In genomic region chr10:30750971-30751677, GRCh38 we compare ENCODE assay signal across 10 cellular contexts.
A peak's percentile ranks its signal among the peaks of the same experiment; 100 is the strongest.
DNase-seq lines count a peak whose midpoint lies in the region; ATAC-seq and TF ChIP-seq lines count a peak whose summit lies in the region.
"Had no signal": no experiment of that assay in that cellular context is flagged by ENCODE, and none has a peak within 500 bp of the region (broad histone marks: within the 10 kb centered on the region; RNA-seq: fewer than 3 reads in every experiment).

No MANE protein-coding gene starts in this region.

- TF ChIP-seq POLR2A in stomach (IDR thresholded peaks at IDR 0.05), result no peak

- no peaks in the 10 kb centered on the region for H3K27me3 ChIP-seq in MM.1S (replicated peaks; ENCODE audit: insufficient read depth, low read length)
- H3K27me3 ChIP-seq in dorsolateral prefrontal cortex, result no peaks in the 10 kb centered on the region
- H3K27me3 ChIP-seq in foreskin keratinocyte, result no peaks in the 10 kb centered on the region
- H3K27me3 ChIP-seq in stomach, result peaks cover 0 to 3% (median 0%) of the 10 kb centered on the region in 3 donors
- H3K27me3 ChIP-seq: ascending aorta had no signal

- H2AFZ ChIP-seq in MM.1S (ENCODE audit: low read length), result peak overlapping the region; percentile 59

- no peak for ATAC-seq in foreskin keratinocyte

- no peaks in the 10 kb centered on the region for H3K9me2 ChIP-seq in MM.1S (replicated peaks; ENCODE audit: insufficient read depth, low read length)

- no peaks in the 10 kb centered on the region for H4K20me1 ChIP-seq in MM.1S (ENCODE audit: insufficient read depth, low read length)

- 0 out of 2 replicates have a peak overlapping the region, but pooled peaks have one; percentile 11 for H3K9ac ChIP-seq in MM.1S (ENCODE audit: low read length)

- no peak for TF ChIP-seq CTCF in GM10266 (IDR thresholded peaks at IDR 0.05; ENCODE audit: control insufficient read depth, insufficient read depth, low read depth, missing control alignments)
- no peak for TF ChIP-seq CTCF in GM20000 (IDR thresholded peaks at IDR 0.05; ENCODE audit: extremely low read depth, missing control alignments)
- TF ChIP-seq CTCF in MM.1S (IDR thresholded peaks at IDR 0.05; ENCODE audit: low read length), result no peak
- TF ChIP-seq CTCF in dorsolateral prefrontal cortex (IDR thresholded peaks at IDR 0.05 in 54 of 56, conservative IDR thresholded peaks at IDR 0.05 in 2 of 56; ENCODE audit: low read depth in 1 of 56, partially characterized antibody in 56 of 56), result no peak
- TF ChIP-seq CTCF in Calu3 (IDR thresholded peaks at IDR 0.05; ENCODE audit: unreplicated experiment), result no peak
- no peak for TF ChIP-seq CTCF in foreskin keratinocyte (conservative IDR thresholded peaks at IDR 0.05)
- TF ChIP-seq CTCF in stomach (IDR thresholded peaks at IDR 0.05), result no peak

- H3K36me3 Mint-ChIP-seq in Calu3 (ENCODE audit: insufficient read depth, unreplicated experiment), result no peaks in the 10 kb centered on the region

- BruUV-seq in Calu3 (replicated peaks; lab: Mats Ljungman, UMichigan), result no TSS peak

- H3K36me3 ChIP-seq in MM.1S (replicated peaks; ENCODE audit: insufficient read depth, low read length), result no peaks in the 10 kb centered on the region
- H3K36me3 ChIP-seq in stomach, result no peaks in the 10 kb centered on the region
- H3K36me3 ChIP-seq: ascending aorta had no signal

- peaks cover 12% of the 10 kb centered on the region for H3F3A ChIP-seq in MM.1S (ENCODE audit: insufficient read depth, low read length)

- H3K4me3 Mint-ChIP-seq in Calu3 (ENCODE audit: low read depth, unreplicated experiment), result no peak overlapping the region
- H3K4me3 Mint-ChIP-seq: CD4-positive, alpha-beta T cell had no signal

- H3K9me3 ChIP-seq in MM.1S (replicated peaks; ENCODE audit: insufficient read depth, low read length) (no peaks in the 10 kb centered on the region), stomach (no peaks in the 10 kb centered on the region)
- H3K9me3 ChIP-seq: ascending aorta had no signal

- TF ChIP-seq EP300 in stomach (IDR thresholded peaks at IDR 0.05), result no peak

- CTCF ChIA-PET in Calu3 (lab: Charles Lee), result interaction anchor here (1.2 to 1.4 kb wide), 4 partner anchors 64 to 740 kb away, joined by 4 to 35 read pairs (median 6); partner anchors contain the start of gene ZNF438

- no peaks in the 10 kb centered on the region for H3K4me1 Mint-ChIP-seq in Calu3 (ENCODE audit: low read depth, unreplicated experiment)

- peak; percentile 44 for DNase-seq in GM10266 (ENCODE audit: extremely low spot score)
- peak; percentile 41 for DNase-seq in GM20000 (ENCODE audit: low spot score)
- peak; percentile 76 for DNase-seq in MM.1S
- no peak for DNase-seq in dorsolateral prefrontal cortex
- DNase-seq in Calu3, result no peak
- no peak for DNase-seq in foreskin keratinocyte
- no peak for DNase-seq in ecto neural progenitor cell (ENCODE audit: low spot score)
- no peak for DNase-seq in stomach

- WGBS in stomach, 5 donors, result 63 to 75% (median 72%) methylated on average over 10 of the region's 10 CpGs

- H3K4me3 ChIP-seq in MM.1S (ENCODE audit: low read length) (peak overlapping the region; percentile 18; the same call in 1 of the 2 replicates), dorsolateral prefrontal cortex (peak overlapping the region in 2 of 59 donors; percentile 4 to 38), stomach (no peak overlapping the region)
- H3K4me3 ChIP-seq: ascending aorta had no signal

- H3K27ac Mint-ChIP-seq in Calu3 (ENCODE audit: unreplicated experiment), result no peak overlapping the region
- H3K27ac Mint-ChIP-seq: CD4-positive, alpha-beta T cell had no signal

- H3K4me1 ChIP-seq in MM.1S (ENCODE audit: low read length) (peaks cover 23% of the 10 kb centered on the region), foreskin keratinocyte (no peaks in the 10 kb centered on the region), stomach (peaks cover 0 to 26% (median 10%) of the 10 kb centered on the region in 4 donors)
- H3K4me1 ChIP-seq: ascending aorta had no signal

- H3K27ac ChIP-seq in MM.1S (ENCODE audit: low read length) (peak overlapping the region; percentile 49; the same call in 1 of the 2 replicates), dorsolateral prefrontal cortex (peak overlapping the region in 36 of 59 donors; percentile 22 to 95 (median 84)), foreskin keratinocyte (no peak overlapping the region), stomach (no peak overlapping the region)
- H3K27ac ChIP-seq: ascending aorta had no signal

- peak overlapping the region; percentile 81 for H3K4me2 ChIP-seq in MM.1S (ENCODE audit: low read depth, low read length)

- no peaks in the 10 kb centered on the region for H3K9me3 Mint-ChIP-seq in Calu3 (ENCODE audit: low read depth, unreplicated experiment)
- H3K9me3 Mint-ChIP-seq: CD4-positive, alpha-beta T cell had no signal

- H3K79me2 ChIP-seq in MM.1S (ENCODE audit: low read length), result no peaks in the 10 kb centered on the region

- peaks cover 14% of the 10 kb centered on the region for H3K27me3 Mint-ChIP-seq in Calu3 (ENCODE audit: unreplicated experiment)
- H3K27me3 Mint-ChIP-seq: CD4-positive, alpha-beta T cell had no signal

- intact Hi-C loops in dorsolateral prefrontal cortex (cut with DNase I) (loop anchor here in 1 of 2 donors (5.0 to 10.0 kb wide), 2 partner anchors 284 to 741 kb away; partner anchors contain the start of gene ZNF438), Calu3 (cut with micrococcal nuclease; ENCODE audit: unreplicated experiment) (loop anchor here (5.0 kb wide), 2 partner anchors 741 to 1056 kb away; no protein-coding TSS in a partner anchor), stomach (cut with DNase I; ENCODE audit: low total_unique reads) (no loop called here)

Comparison
In these comparisons a context has a peak if more than half of its experiments do, and no peak if none do; other contexts are left out.
1. DNase-seq: peak in GM10266 (single experiment), GM20000 (single experiment) and MM.1S (single experiment); none in dorsolateral prefrontal cortex (0 of 10), Calu3 (single experiment), foreskin keratinocyte (0 of 2), ecto neural progenitor cell (single experiment) and stomach (single experiment).
2. H3K27ac ChIP-seq: peak in MM.1S (single experiment) and dorsolateral prefrontal cortex (36 of 59); none in foreskin keratinocyte (single experiment) and stomach (0 of 5).